Comparison of ENCODE assay signal across 17 cellular contexts in genomic region chr11:47571895-47572294, GRCh38. TPM values are rescaled to one million over a fixed set of nuclear protein-coding genes. Genes with fewer than 3 reads are reported as not detected.
A peak's percentile ranks its signal among the peaks of the same experiment; 100 is the strongest.
DNase-seq lines count a peak whose midpoint lies in the region; ATAC-seq, FAIRE-seq and TF ChIP-seq lines count a peak whose summit lies in the region.
"Had no signal": no experiment of that assay in that cellular context is flagged by ENCODE, and none has a peak within 500 bp of the region (broad histone marks: within the 10 kb centered on the region; RNA-seq: fewer than 3 reads in every experiment).

No MANE protein-coding gene starts in this region.

- no peak for TF ChIP-seq EP300 in transverse colon (IDR thresholded peaks at IDR 0.05; ENCODE audit: low read depth)

- in situ Hi-C loops in transverse colon (cut with MboI; ENCODE audit: low pct_ligation_motif_present in 1 of 4, low pct_unique_long_range_greater_than_20kb in 1 of 4, low sequenced_read_pairs in 3 of 4): loop anchor here in 1 of 4 donors (25.0 kb wide), 1 partner anchor 110 kb away; no protein-coding TSS in a partner anchor

- no peak overlapping the region for H3K4me3 ChIP-seq in bronchial epithelial cell (ENCODE audit: low read depth, low read length)
- H3K4me3 ChIP-seq in transverse colon: no peak overlapping the region
- H3K4me3 ChIP-seq: spleen had no signal

- DNase-seq in AG08395 (ENCODE audit: low spot score): peak; percentile 67
- DNase-seq in HCEC 1CT: peak; percentile 48
- DNase-seq in bronchial epithelial cell (ENCODE audit: low read depth): peak; percentile 38
- DNase-seq in kidney tubule cell (ENCODE audit: low spot score): peak; percentile 20
- DNase-seq in transverse colon: no peak
- DNase-seq in RCC 7860 (ENCODE audit: low spot score): no peak
- DNase-seq: activated CD4-positive, alpha-beta T cell treated with anti-CD3 and anti-CD28 coated beads, Interleukin-2, amount 10 ng/mL, durations not matched to agents 24 days and 14 days; activated naive CD8-positive, alpha-beta T cell treated with anti-CD3 and anti-CD28 coated beads, Interleukin-2, amount 10 ng/mL, durations not matched to agents 7 days and 5 days; AML-193; NCI-H187; NCI-H524; stimulated activated naive CD4-positive, alpha-beta T cell treated with Interleukin-2 at 50 U/mL for 16 hours; T1000 had no signal

- no peak for TF ChIP-seq POLR2A in transverse colon (IDR thresholded peaks at IDR 0.05)

- no peak for FAIRE-seq in bronchial epithelial cell (lab: Jason Lieb, UNC)
- no peak for FAIRE-seq in RCC 7860 (lab: Jason Lieb, UNC)
- FAIRE-seq: colon had no signal

- no peaks in the 10 kb centered on the region for H3K9me3 ChIP-seq in transverse colon
- H3K9me3 ChIP-seq: spleen had no signal

- H3K27ac ChIP-seq in transverse colon: no peak overlapping the region
- H3K27ac ChIP-seq: spleen had no signal

- H3K4me1 ChIP-seq in transverse colon: peaks cover 0 to 3% (median 0%) of the 10 kb centered on the region in 4 donors

- H3K27me3 ChIP-seq in bronchial epithelial cell (ENCODE audit: control insufficient read depth, insufficient read depth, low read length) (no peaks in the 10 kb centered on the region), transverse colon (no peaks in the 10 kb centered on the region)
- H3K27me3 ChIP-seq: spleen had no signal

- intact Hi-C loops in transverse colon (cut with DNase I; ENCODE audit: low total_unique reads): no loop called here

- ATAC-seq in GM19467 (IDR thresholded peaks at IDR 0.05; ENCODE audit: unreplicated experiment) (no peak), GM21529 (IDR thresholded peaks at IDR 0.05; ENCODE audit: unreplicated experiment) (no peak)

- no peak for TF ChIP-seq CTCF in bronchial epithelial cell (IDR thresholded peaks at IDR 0.05; ENCODE audit: insufficient read depth, low read length, severe bottlenecking)
- no peak for TF ChIP-seq CTCF in transverse colon (IDR thresholded peaks at IDR 0.05)

- 96% methylated on average over 1 of the region's 1 CpG; no CpG with 5 or more reads in 1 of the 2 donors for WGBS in transverse colon (ENCODE audit: low coverage in 1 of 2), 2 donors

- H3K36me3 ChIP-seq in bronchial epithelial cell (ENCODE audit: control insufficient read depth, insufficient read depth, low read length) (peaks cover 14% of the 10 kb centered on the region), transverse colon (peaks cover 0 to 16% (median 5%) of the 10 kb centered on the region in 4 donors)

RNA-seq across cellular contexts. Expression of gene PTPMT1, which starts 6.5 kb away (rescaled TPM):
- total RNA-seq in bronchial epithelial cell (124 and 147 TPM in 2 replicates), transverse colon (10 to 100 TPM; 19.1 to 79.1 (median 74.1) TPM)

RNA-seq across cellular contexts. Expression of gene KBTBD4, which starts 6.9 kb away (rescaled TPM):
- total RNA-seq in bronchial epithelial cell: 11.6 and 14.7 TPM in 2 replicates
- 10 to 100 TPM in 3 of 4 donors, 1 to 10 TPM in 1; 9.4 to 20.3 (median 16.5) TPM for total RNA-seq in transverse colon

RNA-seq across cellular contexts. Expression of gene NDUFS3, which starts 7.0 kb away (rescaled TPM):
- 57.7 and 67.7 TPM in 2 replicates for total RNA-seq in bronchial epithelial cell
- total RNA-seq in transverse colon: 100 to 1,000 TPM in 3 of 4 donors, 10 to 100 TPM in 1; 72.6 to 256 (median 213) TPM

RNA-seq across cellular contexts. Expression of gene FAM180B, which starts 14.6 kb away (rescaled TPM):
- total RNA-seq in bronchial epithelial cell (not detected in 2 replicates), transverse colon (under 1 TPM in 1 of 4 donors, not detected in 3; 0.41 TPM)
- total RNA-seq: activated naive CD8-positive, alpha-beta T cell treated with anti-CD3 and anti-CD28 coated beads, Interleukin-2, amount 10 ng/mL, durations not matched to agents 7 days and 5 days; spleen had no signal

RNA-seq across cellular contexts. Expression of gene CELF1, which starts 19.0 kb away (rescaled TPM):
- total RNA-seq in bronchial epithelial cell (63.4 and 94.2 TPM in 2 replicates), transverse colon (100 to 1,000 TPM in 2 of 4 donors, 10 to 100 TPM in 2; 82.9 to 248 (median 96.7) TPM)

Comparison
In these comparisons a context has a peak if more than half of its experiments do, and no peak if none do; other contexts are left out.
1. DNase-seq: peak in AG08395 (single experiment), HCEC 1CT (single experiment), bronchial epithelial cell (single experiment) and kidney tubule cell (single experiment); none in transverse colon (single experiment) and RCC 7860 (single experiment).